ENCODE assay signal across 8 cellular contexts in the genomic region with DNA sequence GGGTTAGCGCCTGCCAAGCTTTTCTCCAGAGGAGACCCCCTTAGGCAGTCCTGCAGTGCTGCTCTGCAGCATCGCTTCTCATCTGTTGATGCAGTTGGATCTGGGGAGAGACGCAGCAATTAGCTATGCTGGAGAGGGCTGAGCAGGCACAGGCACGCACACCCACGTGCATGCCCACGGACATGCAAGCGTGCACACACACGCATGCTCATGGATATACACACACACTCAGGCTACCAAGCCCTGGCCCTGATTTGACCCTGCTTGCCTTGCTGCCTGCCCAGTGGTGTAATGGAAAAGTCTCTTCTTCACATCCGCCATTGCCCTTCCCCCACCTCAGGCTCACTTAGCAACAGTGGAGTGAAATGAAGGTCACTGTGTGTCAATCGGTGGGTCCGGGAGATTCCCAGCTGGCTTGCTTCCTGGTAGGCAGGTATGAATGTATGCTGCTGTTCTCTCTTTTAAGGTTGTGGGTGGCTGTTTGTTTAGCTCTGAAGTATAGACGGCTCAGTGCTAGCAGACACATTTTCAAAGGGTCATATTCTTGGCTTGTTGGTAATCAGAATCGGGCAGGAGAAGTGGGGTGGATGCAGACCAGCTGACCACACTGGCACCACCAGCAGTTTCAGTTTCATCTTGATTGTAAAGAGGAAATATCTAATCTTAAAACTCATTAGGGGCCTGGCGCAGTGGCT. TPM values are rescaled to one million over a fixed set of nuclear protein-coding genes. Genes with fewer than 3 reads are reported as not detected.
DNase-seq lines count a peak whose midpoint lies in the region; FAIRE-seq and TF ChIP-seq lines count a peak whose summit lies in the region.

No MANE protein-coding gene starts in this region.

- CTCF ChIA-PET in HEK293 (lab: Yijun Ruan, JAX): interaction anchor here (0.7 kb wide), 2 partner anchors 133 to 1223 kb away, joined by 3 read pairs; no protein-coding TSS in a partner anchor

- H3K27me3 ChIP-seq in SJSA1 (replicated peaks): no peaks in the 10 kb centered on the region
- H3K27me3 ChIP-seq in left ventricle myocardium inferior (ENCODE audit: low read depth): no peaks in the 10 kb centered on the region
- H3K27me3 ChIP-seq in H7 (ENCODE audit: control insufficient read depth, insufficient read depth, low read length): no peaks in the 10 kb centered on the region

- POLR2A ChIA-PET in HEK293 (lab: Yijun Ruan, JAX): no interaction called here

- no peaks in the 10 kb centered on the region for H3K9me3 ChIP-seq in HEK293 (ENCODE audit: control insufficient read depth, insufficient read depth, low read depth, low read length)
- no peaks in the 10 kb centered on the region for H3K9me3 ChIP-seq in SJSA1 (replicated peaks)
- no peaks in the 10 kb centered on the region for H3K9me3 ChIP-seq in left ventricle myocardium inferior (replicated peaks)

- FAIRE-seq in GM12892 (lab: Jason Lieb, UNC): peak; percentile 76

- H3K27ac ChIP-seq in HEK293 (ENCODE audit: extremely low read depth, low read depth, low read length): no peak overlapping the region
- peak overlapping the region; percentile 15; the same call in 1 of the 2 replicates for H3K27ac ChIP-seq in SJSA1
- peak overlapping the region; percentile 97 for H3K27ac ChIP-seq in left ventricle myocardium inferior (replicated peaks)
- peak overlapping the region in 16 of 21 experiments; percentile 6 to 83 (median 50) for H3K27ac ChIP-seq in skin epidermis

- TF ChIP-seq CTCF in HEK293 (tag by site-specific recombination; IDR thresholded peaks at IDR 0.05) (no peak), left ventricle myocardium inferior (IDR thresholded peaks at IDR 0.05; ENCODE audit: borderline replicate concordance) (no peak)

- peak; percentile 40 for DNase-seq in GM12892 (ENCODE audit: insufficient read length)
- DNase-seq in SJSA1 (ENCODE audit: low read depth in 1 of 2, low spot score in 2 of 2): peak; percentile 39 to 53
- peak; percentile 48 for DNase-seq in left ventricle myocardium inferior
- no peak for DNase-seq in erythroblast (lab: John Stamatoyannopoulos, UW)
- no peak for DNase-seq in NCI-H2107 (lab: John Stamatoyannopoulos, UW)
- no peak for DNase-seq in H7

- TF ChIP-seq POLR2A in GM12892 (IDR thresholded peaks at IDR 0.05; ENCODE audit: low read depth, low read length) (peak; percentile 31; the same call in 1 of the 2 replicates), erythroblast (IDR thresholded peaks at IDR 0.05; ENCODE audit: low read length) (no peak)

- intact Hi-C loops in left ventricle myocardium inferior (cut with micrococcal nuclease): no loop called here

- peaks cover 12% of the 10 kb centered on the region for H3K4me1 ChIP-seq in HEK293 (ENCODE audit: control insufficient read depth, insufficient read depth, low read length)
- peaks cover 81% of the 10 kb centered on the region for H3K4me1 ChIP-seq in SJSA1 (replicated peaks)
- H3K4me1 ChIP-seq in left ventricle myocardium inferior: peaks cover 93% of the 10 kb centered on the region

- no peak overlapping the region for H3K4me3 ChIP-seq in HEK293 (ENCODE audit: low read depth, low read length)
- H3K4me3 ChIP-seq in SJSA1: no peak overlapping the region
- H3K4me3 ChIP-seq in left ventricle myocardium inferior: peak overlapping the region; percentile 32
- peak overlapping the region in 2 of 7 experiments; percentile 5 to 13 for H3K4me3 ChIP-seq in skin epidermis
- no peak overlapping the region for H3K4me3 ChIP-seq in H7 (ENCODE audit: insufficient read depth, low read depth, low read length)

- H3K36me3 ChIP-seq in HEK293 (ENCODE audit: control insufficient read depth in 2 of 2, insufficient read depth in 1 of 2, low read length in 2 of 2): peaks cover 31 to 54% of the 10 kb centered on the region in 2 experiments
- peaks cover 60% of the 10 kb centered on the region for H3K36me3 ChIP-seq in SJSA1
- H3K36me3 ChIP-seq in left ventricle myocardium inferior: peaks cover 41% of the 10 kb centered on the region
- peaks cover 6% of the 10 kb centered on the region for H3K36me3 ChIP-seq in H7 (replicated peaks; ENCODE audit: control insufficient read depth, insufficient read depth, low read length)

TF ChIP-seq in HEK293, 187 proteins besides CTCF, POLR2A, EP300 and RAD21:
- TF ChIP-seq ZFHX2 (tag by site-specific recombination; conservative IDR thresholded peaks at IDR 0.05) (peak; percentile 49; the same call in 1 of the 2 replicates), EGR2 (tag by site-specific recombination; IDR thresholded peaks at IDR 0.05; ENCODE audit: low read depth) (peak; percentile 39; the same call in 1 of the 2 replicates), ZNF335 (tag by site-specific recombination; conservative IDR thresholded peaks at IDR 0.05) (no peak)

RNA-seq across cellular contexts. Expression of gene ATP1B1, which starts 9.5 kb away (rescaled TPM):
- 27.3 TPM for polyA plus RNA-seq in GM12892 (2012; ENCODE audit: missing spikeins)
- total RNA-seq in SJSA1 (2014; rRNA removed; shearing (Covaris generic)): 23.0 and 23.3 TPM in 2 replicates
- total RNA-seq in left ventricle myocardium inferior: 385 TPM
- total RNA-seq in H7 (2014; rRNA removed; shearing (Covaris generic)): 35.0 and 41.2 TPM in 2 replicates

Comparison
In these comparisons a context has a peak if more than half of its experiments do, and no peak if none do; other contexts are left out.
1. DNase-seq: peak in GM12892 (single experiment), SJSA1 (2 of 2) and left ventricle myocardium inferior (single experiment); none in erythroblast (0 of 2), NCI-H2107 (single experiment) and H7 (single experiment).